ENCODE assay signal across 14 cellular contexts in the genomic region with DNA sequence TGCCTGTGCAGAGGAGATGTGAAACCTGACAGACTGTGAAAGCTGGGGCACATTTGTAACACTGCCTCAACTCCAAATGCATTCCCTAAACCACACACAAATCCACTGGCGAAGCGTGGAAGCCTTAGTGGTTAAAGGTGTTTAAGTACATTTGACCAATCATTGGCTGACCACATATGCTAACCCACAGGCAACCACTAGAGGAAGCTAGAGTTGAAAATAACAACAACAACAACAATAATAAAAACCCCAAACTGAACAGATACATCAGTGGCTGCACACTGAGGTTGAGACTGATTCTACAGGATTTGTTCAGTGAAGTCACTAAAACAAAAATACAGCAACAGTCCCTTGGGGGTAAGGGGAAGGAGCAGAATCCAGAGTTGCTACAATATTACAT.
DNase-seq lines count a peak whose midpoint lies in the region; ATAC-seq, FAIRE-seq and TF ChIP-seq lines count a peak whose summit lies in the region.
"Had no signal": no experiment of that assay in that cellular context is flagged by ENCODE, and none has a peak within 500 bp of the region (broad histone marks: within the 10 kb centered on the region; RNA-seq: fewer than 3 reads in every experiment).

No MANE protein-coding gene starts in this region.

- peaks cover 8% of the 10 kb centered on the region for H3K4me1 Mint-ChIP-seq in brain
- H3K4me1 Mint-ChIP-seq: activated T-helper 17 cell treated with anti-CD3 and anti-CD28 coated beads, Interleukin-2, amount 50 U/mL, for 72 hours had no signal

- no peaks in the 10 kb centered on the region for H3K27me3 Mint-ChIP-seq in brain

- no peak for ATAC-seq in GM21528 (IDR thresholded peaks at IDR 0.05; ENCODE audit: low FRiP score, unreplicated experiment)
- ATAC-seq in GM21723 (IDR thresholded peaks at IDR 0.05; ENCODE audit: unreplicated experiment) = no peak
- no peak for ATAC-seq in esophagus mucosa
- ATAC-seq: activated T-helper 17 cell treated with anti-CD3 and anti-CD28 coated beads, Interleukin-2, amount 50 U/mL, for 72 hours; lower lobe of right lung had no signal

- H3K9me3 Mint-ChIP-seq in brain = peaks cover 5 to 12% (median 8%) of the 10 kb centered on the region in 5 experiments
- H3K9me3 Mint-ChIP-seq: neural crest cell; T-helper 2 cell treated with Interferon-gamma antibody and Interleukin-4, amounts not matched to agents 5 μg/mL and 100 μg/mL, for 36 hours had no signal

- H3K4me3 Mint-ChIP-seq in brain = no peak overlapping the region
- H3K4me3 Mint-ChIP-seq: activated T-helper 17 cell treated with anti-CD3 and anti-CD28 coated beads, Interleukin-2, amount 50 U/mL, for 72 hours; neural crest cell; T-helper 2 cell treated with Interferon-gamma antibody and Interleukin-4, amounts not matched to agents 5 μg/mL and 100 μg/mL, for 36 hours had no signal

- peak; percentile 46; the same call in 1 of the 2 replicates for TF ChIP-seq CTCF in LNCAP (IDR thresholded peaks at IDR 0.05)
- TF ChIP-seq CTCF in brain (conservative IDR thresholded peaks at IDR 0.05) = peak; percentile 9 to 30

- peak; percentile 59 for DNase-seq in myocyte (ENCODE audit: low read depth)
- DNase-seq in NCI-H446 treated with DMSO at 0.1 percent for 48 hours (lab: John Stamatoyannopoulos, UW) = no peak
- DNase-seq: erythroblast, lower lobe of right lung, NCI-H1092 had no signal

- FAIRE-seq in G401.6 (lab: Jason Lieb, UNC) = peak; percentile 57

- H3K27ac Mint-ChIP-seq in brain = no peak overlapping the region
- H3K27ac Mint-ChIP-seq: activated T-helper 17 cell treated with anti-CD3 and anti-CD28 coated beads, Interleukin-2, amount 50 U/mL, for 72 hours; T-helper 2 cell treated with Interferon-gamma antibody and Interleukin-4, amounts not matched to agents 5 μg/mL and 100 μg/mL, for 36 hours had no signal

- peaks cover 20% of the 10 kb centered on the region for H3K36me3 Mint-ChIP-seq in brain
